In the genomic region with DNA sequence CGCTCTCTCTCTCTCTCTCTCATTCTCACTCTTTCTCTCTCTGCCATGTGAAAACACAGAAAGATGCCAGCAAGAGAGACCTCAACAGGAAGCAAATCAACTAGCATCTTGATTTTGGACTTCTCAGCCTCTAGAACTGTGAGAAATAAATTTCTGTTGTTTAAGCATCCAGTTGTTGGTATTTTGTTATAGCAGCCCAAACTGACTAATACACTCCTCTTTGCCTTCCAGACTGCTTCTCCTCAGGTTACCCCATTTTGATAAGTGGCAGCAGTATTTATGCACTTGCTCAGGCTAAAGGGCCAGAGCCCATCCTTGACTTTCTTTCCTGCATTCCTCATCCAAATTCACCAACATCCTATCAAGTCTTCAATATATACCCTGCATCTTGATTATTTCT, we compare ENCODE assay signal across 34 cellular contexts.
"Had no signal": no experiment of that assay in that cellular context is flagged by ENCODE, and none has a peak within 500 bp of the region (broad histone marks: within the 10 kb centered on the region; RNA-seq: fewer than 3 reads in every experiment).

No MANE protein-coding gene starts in this region.

- ATAC-seq: activated naive CD4-positive, alpha-beta T cell treated with anti-CD3 and anti-CD28 coated beads, Interleukin-2, amount 50 U/mL, for 72 hours; activated naive CD8-positive, alpha-beta T cell treated with anti-CD3 and anti-CD28 coated beads, Interleukin-2, amount 50 U/mL, for 24 hours; activated T-cell treated with anti-CD3 and anti-CD28 coated beads, Interleukin-2, amount 50 U/mL, for 4 hours; activated T-cell treated with anti-CD3 and anti-CD28 coated beads, Interleukin-2, amount 50 U/mL, for 72 hours; activated T-helper 17 cell treated with anti-CD3 and anti-CD28 coated beads, Interleukin-2, amount 50 U/mL, for 72 hours; body of pancreas had no signal

- H3K36me3 ChIP-seq: adrenal gland, ascending aorta, brain microvascular endothelial cell, breast epithelium, cardiac muscle cell had no signal

- H3K27ac ChIP-seq: adrenal gland, ascending aorta, body of pancreas, brain microvascular endothelial cell, breast epithelium, cardiac muscle cell had no signal

- H3K9me3 ChIP-seq: adrenal gland, ascending aorta, body of pancreas, breast epithelium had no signal

- DNase-seq: activated effector memory CD4-positive, alpha-beta T cell treated with anti-CD3 and anti-CD28 coated beads, Interleukin-2, amount 50 U/mL, for 16 hours; activated effector memory CD4-positive, alpha-beta T cell treated with Interleukin-2 at 50 U/mL for 16 hours; activated gamma-delta T cell; activated gamma-delta T cell treated with Interleukin-2 at 50 U/mL for 16 hours; activated naive CD4-positive, alpha-beta T cell; activated naive CD4-positive, alpha-beta T cell treated with anti-CD3 and anti-CD28 coated beads for 36 hours; activated naive CD4-positive, alpha-beta T cell treated with anti-CD3 and anti-CD28 coated beads, Interleukin-2, amount 10 ng/mL, durations not matched to agents 7 days and 5 days; activated naive CD4-positive, alpha-beta T cell treated with anti-CD3 and anti-CD28 coated beads, Interleukin-2, amount 50 U/mL, for 16 hours; activated naive CD4-positive, alpha-beta T cell treated with Interleukin-2 at 50 U/mL for 16 hours; activated naive CD8-positive, alpha-beta T cell treated with anti-CD3 and anti-CD28 coated beads for 36 hours; activated naive CD8-positive, alpha-beta T cell treated with anti-CD3 and anti-CD28 coated beads, Interleukin-2, amount 10 ng/mL, durations not matched to agents 7 days and 5 days; activated naive CD8-positive, alpha-beta T cell treated with anti-CD3 and anti-CD28 coated beads, Interleukin-2, amount 50 U/mL, for 24 hours; activated T-cell treated with anti-CD3 and anti-CD28 coated beads, Interleukin-2, amount 50 U/mL, for 1 hour; activated T-cell treated with anti-CD3 and anti-CD28 coated beads, Interleukin-2, amount 50 U/mL, for 24 hours; activated T-cell treated with anti-CD3 and anti-CD28 coated beads, Interleukin-2, amount 50 U/mL, for 4 hours; activated T-cell treated with anti-CD3 and anti-CD28 coated beads, Interleukin-2, amount 50 U/mL, for 48 hours; activated T-cell treated with anti-CD3 and anti-CD28 coated beads, Interleukin-2, amount 50 U/mL, for 72 hours; adrenal gland; amniotic stem cell; amygdala; anterior cingulate cortex; aorta; body of pancreas; brain microvascular endothelial cell; caudate nucleus; central memory CD4-positive, alpha-beta T cell; cerebellar nuclear complex had no signal

- FAIRE-seq: astrocyte, bronchial epithelial cell had no signal

- H3K4me1 ChIP-seq: ascending aorta, body of pancreas, breast epithelium had no signal

- H3K4me3 ChIP-seq: adrenal gland, ascending aorta, body of pancreas, breast epithelium, cardiac muscle cell had no signal

- H3K27me3 ChIP-seq: adrenal gland, ascending aorta, body of pancreas, brain microvascular endothelial cell, breast epithelium, cardiac muscle cell had no signal
